Comparison of ENCODE assay signal across 27 cellular contexts in the genomic region with DNA sequence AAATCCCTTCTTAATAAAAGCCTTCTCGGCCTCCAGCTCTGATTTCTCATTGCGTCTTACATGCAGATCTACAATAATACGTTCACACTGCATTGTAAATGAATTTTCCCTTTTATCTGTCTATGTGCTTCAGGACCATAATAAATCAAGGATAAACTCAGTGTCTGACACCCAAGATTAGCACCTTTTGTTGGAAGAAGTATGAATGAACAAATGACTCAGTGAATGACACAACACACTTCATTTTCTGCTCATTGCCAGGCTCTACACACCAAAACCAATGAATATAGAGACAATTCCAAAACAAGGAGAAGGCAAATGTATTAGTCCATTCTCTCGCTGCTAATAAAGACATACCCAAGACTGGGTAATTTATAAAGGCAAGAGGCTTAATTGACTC.
"Had no signal": no experiment of that assay in that cellular context is flagged by ENCODE, and none has a peak within 500 bp of the region (broad histone marks: within the 10 kb centered on the region; RNA-seq: fewer than 3 reads in every experiment).

No MANE protein-coding gene starts in this region.

- H3K27me3 Mint-ChIP-seq: naive thymus-derived CD8-positive, alpha-beta T cell; stimulated activated naive CD8-positive, alpha-beta T cell treated with anti-CD3 and anti-CD28 coated beads, Interleukin-15, Interleukin-2, amounts not matched to agents 100 ng/mL and 50 ng/mL, for 24 hours had no signal

- H3K9me3 ChIP-seq: left lung, lower lobe of right lung, pancreas, prostate gland, suprapubic skin, thoracic aorta, tibial artery, upper lobe of right lung had no signal

- H3K4me3 ChIP-seq: left lung, lower lobe of right lung, pancreas, prostate gland, skin epidermis, suprapubic skin, thoracic aorta, tibial artery, upper lobe of right lung had no signal

- H3K36me3 Mint-ChIP-seq: naive thymus-derived CD8-positive, alpha-beta T cell; stimulated activated effector memory CD8-positive, alpha-beta T cell treated with anti-CD3 and anti-CD28 coated beads, Interleukin-12 subunit alpha, Interleukin-12 subunit beta, amount 100 ng/mL, for 72 hours had no signal

- H3K4me1 ChIP-seq: left lung, lower lobe of right lung, pancreas, prostate gland, suprapubic skin, tibial artery, upper lobe of right lung had no signal

- H3K36me3 ChIP-seq: left lung, lower lobe of right lung, pancreas, prostate gland, suprapubic skin, thoracic aorta, tibial artery, upper lobe of right lung had no signal

- H3K4me1 Mint-ChIP-seq: naive thymus-derived CD8-positive, alpha-beta T cell; nephron; neural crest cell; stimulated activated effector memory CD8-positive, alpha-beta T cell treated with anti-CD3 and anti-CD28 coated beads, Interleukin-12 subunit alpha, Interleukin-12 subunit beta, amount 100 ng/mL, for 72 hours had no signal

- H3K27me3 ChIP-seq: left lung, pancreas, suprapubic skin, tibial artery, upper lobe of right lung had no signal

- H3K27ac Mint-ChIP-seq: naive thymus-derived CD8-positive, alpha-beta T cell; nephron; stimulated activated effector memory CD8-positive, alpha-beta T cell treated with anti-CD3 and anti-CD28 coated beads, Interleukin-12 subunit alpha, Interleukin-12 subunit beta, amount 100 ng/mL, for 72 hours; stimulated activated naive CD8-positive, alpha-beta T cell treated with anti-CD3 and anti-CD28 coated beads, Interleukin-15, Interleukin-2, amounts not matched to agents 100 ng/mL and 50 ng/mL, for 24 hours had no signal

- H3K4me3 Mint-ChIP-seq: naive thymus-derived CD8-positive, alpha-beta T cell; nephron; neural crest cell; stimulated activated effector memory CD8-positive, alpha-beta T cell treated with anti-CD3 and anti-CD28 coated beads, Interleukin-12 subunit alpha, Interleukin-12 subunit beta, amount 100 ng/mL, for 72 hours; stimulated activated naive CD8-positive, alpha-beta T cell treated with anti-CD3 and anti-CD28 coated beads, Interleukin-15, Interleukin-2, amounts not matched to agents 100 ng/mL and 50 ng/mL, for 24 hours had no signal

- ATAC-seq: left colon; left lung; lower lobe of right lung; naive thymus-derived CD8-positive, alpha-beta T cell; pancreas; right cardiac atrium; sciatic nerve; stimulated activated effector memory CD8-positive, alpha-beta T cell treated with anti-CD3 and anti-CD28 coated beads, Interleukin-12 subunit alpha, Interleukin-12 subunit beta, amount 100 ng/mL, for 72 hours; upper lobe of right lung had no signal

- H3K27ac ChIP-seq: left lung, lower lobe of right lung, pancreas, prostate gland, skin epidermis, suprapubic skin, thoracic aorta, tibial artery, upper lobe of right lung had no signal

- H3K9me3 Mint-ChIP-seq: stimulated activated naive CD8-positive, alpha-beta T cell treated with anti-CD3 and anti-CD28 coated beads, Interleukin-15, Interleukin-2, amounts not matched to agents 100 ng/mL and 50 ng/mL, for 24 hours had no signal

- DNase-seq: hippocampal formation; kidney; left colon; left lung; lower lobe of right lung; mammary epithelial cell; mesenchymal stem cell; naive thymus-derived CD8-positive, alpha-beta T cell; nucleus accumbens; pancreas; posterior cingulate gyrus; retina; right cardiac atrium; stimulated activated CD4-positive, alpha-beta T cell treated with anti-CD3 and anti-CD28 coated beads, Interleukin-4, amount 100 ng/mL, for 24 hours; stimulated activated naive CD4-positive, alpha-beta T cell; tibial artery; trophoblast cell; upper lobe of right lung had no signal
